In the genomic region with DNA sequence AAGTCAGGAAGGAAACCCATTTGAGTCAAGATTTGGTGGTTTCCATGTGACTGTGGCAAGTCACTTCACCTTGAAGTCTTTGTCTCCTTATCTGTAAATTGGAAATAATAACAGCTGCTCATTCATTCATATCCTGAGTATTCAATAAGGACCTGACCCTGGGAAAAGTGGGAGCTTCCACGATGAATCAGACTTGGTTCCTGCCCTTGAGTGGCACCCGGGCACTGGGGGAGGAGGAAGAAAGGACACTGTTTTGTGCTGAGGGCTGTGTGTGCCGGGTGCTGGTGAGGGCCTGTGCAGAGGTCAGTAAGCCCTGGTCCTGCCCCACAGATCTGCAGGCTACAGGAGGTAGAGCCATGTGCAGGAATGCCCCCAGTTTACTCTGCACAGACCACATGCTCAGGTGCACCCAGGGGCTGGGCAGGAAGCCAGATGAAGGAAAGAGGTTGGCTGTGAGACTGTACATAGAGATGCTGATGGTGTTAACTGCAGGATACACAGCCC, we compare ENCODE assay signal across 8 cellular contexts. TPM values are rescaled to one million over a fixed set of nuclear protein-coding genes. Genes with fewer than 3 reads are reported as not detected.
DNase-seq lines count a peak whose midpoint lies in the region; ATAC-seq and TF ChIP-seq lines count a peak whose summit lies in the region.

No MANE protein-coding gene starts in this region.

- DNase-seq in DMS79 treated with DMSO at 0.1 percent for 48 hours (lab: John Stamatoyannopoulos, UW), result peak; percentile 5
- DNase-seq in RPMI8226, result peak; percentile 84
- DNase-seq in fibroblast of the aortic adventitia (ENCODE audit: low read depth), result peak; percentile 70
- peak in 1 of 2 donors; percentile 45 for DNase-seq in psoas muscle
- DNase-seq in head of caudate nucleus, result no peak
- DNase-seq in omental fat pad (ENCODE audit: low spot score), result no peak
- no peak for DNase-seq in NCI-H1694 treated with DMSO at 0.1 percent for 48 hours (lab: John Stamatoyannopoulos, UW)
- no peak for DNase-seq in posterior cingulate gyrus

- no peaks in the 10 kb centered on the region for H3K27me3 ChIP-seq in psoas muscle (ENCODE audit: insufficient read depth in 3 of 3, low read length in 2 of 3)

- H3K27ac ChIP-seq in psoas muscle, result peak overlapping the region; percentile 38

- H3K4me3 ChIP-seq in fibroblast of the aortic adventitia (ENCODE audit: low read depth, low read length) (no peak overlapping the region), psoas muscle (no peak overlapping the region)

- no peaks in the 10 kb centered on the region for H3K9me3 ChIP-seq in psoas muscle

- H3K4me1 ChIP-seq in psoas muscle, result peaks cover 79% of the 10 kb centered on the region

- peak in 1 of 4 donors; percentile 15 for ATAC-seq in psoas muscle
- ATAC-seq in omental fat pad (ENCODE audit: low FRiP score), result no peak

- 41 to 54% (median 49%) methylated on average over 3 of the region's 3 CpGs for WGBS in psoas muscle, 3 donors

- TF ChIP-seq CTCF in fibroblast of the aortic adventitia (IDR thresholded peaks at IDR 0.05; ENCODE audit: insufficient read depth, low read length) (no peak), psoas muscle (IDR thresholded peaks at IDR 0.05) (no peak), omental fat pad (IDR thresholded peaks at IDR 0.05) (no peak)

- intact Hi-C loops in psoas muscle (cut with DNase I) (no loop called here), head of caudate nucleus (cut with DNase I) (no loop called here), posterior cingulate gyrus (cut with DNase I) (no loop called here)

- H3K36me3 ChIP-seq in psoas muscle (ENCODE audit: insufficient read depth in 1 of 2, low read depth in 1 of 2), result no peaks in the 10 kb centered on the region

RNA-seq across cellular contexts. Expression of gene NDST1, which starts 6.8 kb away (rescaled TPM):
- total RNA-seq in fibroblast of the aortic adventitia (ENCODE audit: low replicate concordance) (36.2 and 39.3 TPM in 2 replicates), psoas muscle (10 to 100 TPM; 30.1 to 40.2 (median 36.6) TPM), omental fat pad (10 to 100 TPM; 45.4 to 86.5 (median 81.2) TPM)
- polyA plus RNA-seq in psoas muscle, result 10 to 100 TPM; 11.0 to 22.5 (median 13.2) TPM

Comparison
In these comparisons a context has a peak if more than half of its experiments do, and no peak if none do; other contexts are left out.
1. DNase-seq: peak in DMS79 treated with DMSO at 0.1 percent for 48 hours (single experiment), RPMI8226 (single experiment) and fibroblast of the aortic adventitia (single experiment); none in head of caudate nucleus (0 of 42), omental fat pad (single experiment), NCI-H1694 treated with DMSO at 0.1 percent for 48 hours (single experiment) and posterior cingulate gyrus (0 of 10).